ENCODE assay signal across 1 cellular context in the genomic region with DNA sequence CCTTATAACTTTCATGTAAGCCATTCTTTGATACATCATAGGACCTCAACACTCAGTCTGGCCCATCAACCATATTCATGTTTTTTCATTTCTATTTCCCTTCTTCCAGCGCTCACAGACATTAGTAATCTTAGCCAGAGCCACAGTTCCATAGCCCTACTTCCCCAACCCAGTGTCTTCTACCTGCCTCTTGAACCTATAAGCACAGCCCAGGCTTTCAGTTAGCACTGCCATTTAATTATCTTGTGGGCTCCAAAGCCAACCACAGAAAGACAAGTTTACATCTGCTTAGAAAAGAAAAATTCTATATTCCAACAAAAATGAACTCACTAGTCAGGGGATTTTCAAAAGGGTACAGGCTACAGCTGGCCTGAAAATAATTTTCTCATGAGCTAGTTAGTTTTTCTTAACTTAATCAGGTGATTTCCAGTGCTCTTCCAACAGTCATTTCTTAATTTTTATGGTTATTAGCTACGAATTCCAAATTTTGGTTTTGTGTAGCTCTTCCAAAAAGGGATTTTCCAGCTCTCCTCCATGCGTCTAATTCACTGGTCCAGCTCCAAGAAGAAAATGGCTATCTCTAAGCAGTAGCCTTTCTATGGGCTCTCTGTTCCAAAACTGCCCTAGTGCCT.
TF ChIP-seq lines count a peak whose summit lies in the region.

No MANE protein-coding gene starts in this region.

TF ChIP-seq in GM12878, 131 proteins besides CTCF, POLR2A, EP300 and RAD21 (continues in another document):
- peak; percentile 27 for TF ChIP-seq BCL3 (IDR thresholded peaks at IDR 0.05; ENCODE audit: borderline replicate concordance, insufficient read depth, low read depth, low read length, poor library complexity, severe bottlenecking)
- TF ChIP-seq, protein P1, sequence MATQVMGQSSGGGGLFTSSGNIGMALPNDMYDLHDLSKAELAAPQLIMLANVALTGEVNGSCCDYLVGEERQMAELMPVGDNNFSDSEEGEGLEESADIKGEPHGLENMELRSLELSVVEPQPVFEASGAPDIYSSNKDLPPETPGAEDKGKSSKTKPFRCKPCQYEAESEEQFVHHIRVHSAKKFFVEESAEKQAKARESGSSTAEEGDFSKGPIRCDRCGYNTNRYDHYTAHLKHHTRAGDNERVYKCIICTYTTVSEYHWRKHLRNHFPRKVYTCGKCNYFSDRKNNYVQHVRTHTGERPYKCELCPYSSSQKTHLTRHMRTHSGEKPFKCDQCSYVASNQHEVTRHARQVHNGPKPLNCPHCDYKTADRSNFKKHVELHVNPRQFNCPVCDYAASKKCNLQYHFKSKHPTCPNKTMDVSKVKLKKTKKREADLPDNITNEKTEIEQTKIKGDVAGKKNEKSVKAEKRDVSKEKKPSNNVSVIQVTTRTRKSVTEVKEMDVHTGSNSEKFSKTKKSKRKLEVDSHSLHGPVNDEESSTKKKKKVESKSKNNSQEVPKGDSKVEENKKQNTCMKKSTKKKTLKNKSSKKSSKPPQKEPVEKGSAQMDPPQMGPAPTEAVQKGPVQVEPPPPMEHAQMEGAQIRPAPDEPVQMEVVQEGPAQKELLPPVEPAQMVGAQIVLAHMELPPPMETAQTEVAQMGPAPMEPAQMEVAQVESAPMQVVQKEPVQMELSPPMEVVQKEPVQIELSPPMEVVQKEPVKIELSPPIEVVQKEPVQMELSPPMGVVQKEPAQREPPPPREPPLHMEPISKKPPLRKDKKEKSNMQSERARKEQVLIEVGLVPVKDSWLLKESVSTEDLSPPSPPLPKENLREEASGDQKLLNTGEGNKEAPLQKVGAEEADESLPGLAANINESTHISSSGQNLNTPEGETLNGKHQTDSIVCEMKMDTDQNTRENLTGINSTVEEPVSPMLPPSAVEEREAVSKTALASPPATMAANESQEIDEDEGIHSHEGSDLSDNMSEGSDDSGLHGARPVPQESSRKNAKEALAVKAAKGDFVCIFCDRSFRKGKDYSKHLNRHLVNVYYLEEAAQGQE (IDR thresholded peaks at IDR 0.05; ENCODE audit: low read depth, low read length) = no peak
- no peak for TF ChIP-seq POLR2AphosphoS2 (IDR thresholded peaks at IDR 0.05; ENCODE audit: low read depth, low read length)
- TF ChIP-seq SMAD5 (IDR thresholded peaks at IDR 0.05; ENCODE audit: low read depth) = peak; percentile 36; the same call in 1 of the 2 replicates
- no peak for TF ChIP-seq SIN3A (IDR thresholded peaks at IDR 0.05; ENCODE audit: low read depth, low read length)
- no peak for TF ChIP-seq ESRRA (IDR thresholded peaks at IDR 0.05; ENCODE audit: low read length)
- TF ChIP-seq USF2 (IDR thresholded peaks at IDR 0.05; ENCODE audit: borderline replicate concordance, low read depth, low read length) = no peak
- TF ChIP-seq MYB (IDR thresholded peaks at IDR 0.05; ENCODE audit: borderline replicate concordance, low read depth, low read length) = no peak
- TF ChIP-seq RCOR1 (conservative IDR thresholded peaks at IDR 0.05; ENCODE audit: low read depth, low read length) = no peak
- no peak for TF ChIP-seq KDM1A (IDR thresholded peaks at IDR 0.05; ENCODE audit: borderline replicate concordance)
- TF ChIP-seq SIX5 (IDR thresholded peaks at IDR 0.05; ENCODE audit: low read depth, low read length, severe bottlenecking) = no peak
- no peak for TF ChIP-seq SMAD1 (IDR thresholded peaks at IDR 0.05; ENCODE audit: low read depth, partially characterized antibody)
- peak; percentile 59; the same call in 1 of the 2 replicates for TF ChIP-seq NFIC (IDR thresholded peaks at IDR 0.05; ENCODE audit: low read depth, low read length)
- TF ChIP-seq MLLT1 (IDR thresholded peaks at IDR 0.05) = peak; percentile 99
- TF ChIP-seq, protein P2, sequence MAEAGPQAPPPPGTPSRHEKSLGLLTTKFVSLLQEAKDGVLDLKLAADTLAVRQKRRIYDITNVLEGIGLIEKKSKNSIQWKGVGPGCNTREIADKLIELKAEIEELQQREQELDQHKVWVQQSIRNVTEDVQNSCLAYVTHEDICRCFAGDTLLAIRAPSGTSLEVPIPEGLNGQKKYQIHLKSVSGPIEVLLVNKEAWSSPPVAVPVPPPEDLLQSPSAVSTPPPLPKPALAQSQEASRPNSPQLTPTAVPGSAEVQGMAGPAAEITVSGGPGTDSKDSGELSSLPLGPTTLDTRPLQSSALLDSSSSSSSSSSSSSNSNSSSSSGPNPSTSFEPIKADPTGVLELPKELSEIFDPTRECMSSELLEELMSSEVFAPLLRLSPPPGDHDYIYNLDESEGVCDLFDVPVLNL (IDR thresholded peaks at IDR 0.05; ENCODE audit: low read depth, low read length) = no peak
- peak in 1 of 2 experiments; percentile 58; a peak in 1 of 4 replicates for TF ChIP-seq SRF (IDR thresholded peaks at IDR 0.05; ENCODE audit: low read depth in 2 of 2, low read length in 2 of 2)
- TF ChIP-seq SMC3 (IDR thresholded peaks at IDR 0.05; ENCODE audit: borderline replicate concordance, low read length) = no peak
- TF ChIP-seq, protein P3, sequence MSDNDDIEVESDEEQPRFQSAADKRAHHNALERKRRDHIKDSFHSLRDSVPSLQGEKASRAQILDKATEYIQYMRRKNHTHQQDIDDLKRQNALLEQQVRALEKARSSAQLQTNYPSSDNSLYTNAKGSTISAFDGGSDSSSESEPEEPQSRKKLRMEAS (IDR thresholded peaks at IDR 0.05; ENCODE audit: low read depth, low read length) = no peak
- no peak for TF ChIP-seq PML (IDR thresholded peaks at IDR 0.05; ENCODE audit: low read length)
- TF ChIP-seq CHD2 (IDR thresholded peaks at IDR 0.05; ENCODE audit: borderline replicate concordance, low read depth, low read length) = no peak
- TF ChIP-seq ZNF24 (IDR thresholded peaks at IDR 0.05) = no peak
- no peak for TF ChIP-seq ZSCAN29 (IDR thresholded peaks at IDR 0.05)
- no peak for TF ChIP-seq CBX5 (IDR thresholded peaks at IDR 0.05; ENCODE audit: low read depth)
- no peak for TF ChIP-seq ZNF274 (IDR thresholded peaks at IDR 0.05; ENCODE audit: insufficient read depth, insufficient read length)
- TF ChIP-seq RUNX3 (IDR thresholded peaks at IDR 0.05; ENCODE audit: low read length) = peak; percentile 63
- no peak for TF ChIP-seq POLR2AphosphoS5 (IDR thresholded peaks at IDR 0.05; ENCODE audit: low read length)
- no peak for TF ChIP-seq BMI1 (IDR thresholded peaks at IDR 0.05; ENCODE audit: borderline replicate concordance)
- no peak for TF ChIP-seq NBN (IDR thresholded peaks at IDR 0.05)
- no peak for TF ChIP-seq ZNF217 (IDR thresholded peaks at IDR 0.05)
- TF ChIP-seq, protein P4, sequence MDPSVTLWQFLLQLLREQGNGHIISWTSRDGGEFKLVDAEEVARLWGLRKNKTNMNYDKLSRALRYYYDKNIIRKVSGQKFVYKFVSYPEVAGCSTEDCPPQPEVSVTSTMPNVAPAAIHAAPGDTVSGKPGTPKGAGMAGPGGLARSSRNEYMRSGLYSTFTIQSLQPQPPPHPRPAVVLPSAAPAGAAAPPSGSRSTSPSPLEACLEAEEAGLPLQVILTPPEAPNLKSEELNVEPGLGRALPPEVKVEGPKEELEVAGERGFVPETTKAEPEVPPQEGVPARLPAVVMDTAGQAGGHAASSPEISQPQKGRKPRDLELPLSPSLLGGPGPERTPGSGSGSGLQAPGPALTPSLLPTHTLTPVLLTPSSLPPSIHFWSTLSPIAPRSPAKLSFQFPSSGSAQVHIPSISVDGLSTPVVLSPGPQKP (IDR thresholded peaks at IDR 0.05; ENCODE audit: low read depth, low read length) = no peak
- no peak for TF ChIP-seq RBBP5 (conservative IDR thresholded peaks at IDR 0.05)
- TF ChIP-seq RELA (IDR thresholded peaks at IDR 0.05; ENCODE audit: borderline replicate concordance, partially characterized antibody) = peak; percentile 51
- TF ChIP-seq IKZF1 (conservative IDR thresholded peaks at IDR 0.05) = peak; percentile 71
- no peak for TF ChIP-seq ZNF622 (IDR thresholded peaks at IDR 0.05)
- no peak for TF ChIP-seq WRNIP1 (IDR thresholded peaks at IDR 0.05; ENCODE audit: borderline replicate concordance, low read depth, low read length)
- TF ChIP-seq, protein P5, sequence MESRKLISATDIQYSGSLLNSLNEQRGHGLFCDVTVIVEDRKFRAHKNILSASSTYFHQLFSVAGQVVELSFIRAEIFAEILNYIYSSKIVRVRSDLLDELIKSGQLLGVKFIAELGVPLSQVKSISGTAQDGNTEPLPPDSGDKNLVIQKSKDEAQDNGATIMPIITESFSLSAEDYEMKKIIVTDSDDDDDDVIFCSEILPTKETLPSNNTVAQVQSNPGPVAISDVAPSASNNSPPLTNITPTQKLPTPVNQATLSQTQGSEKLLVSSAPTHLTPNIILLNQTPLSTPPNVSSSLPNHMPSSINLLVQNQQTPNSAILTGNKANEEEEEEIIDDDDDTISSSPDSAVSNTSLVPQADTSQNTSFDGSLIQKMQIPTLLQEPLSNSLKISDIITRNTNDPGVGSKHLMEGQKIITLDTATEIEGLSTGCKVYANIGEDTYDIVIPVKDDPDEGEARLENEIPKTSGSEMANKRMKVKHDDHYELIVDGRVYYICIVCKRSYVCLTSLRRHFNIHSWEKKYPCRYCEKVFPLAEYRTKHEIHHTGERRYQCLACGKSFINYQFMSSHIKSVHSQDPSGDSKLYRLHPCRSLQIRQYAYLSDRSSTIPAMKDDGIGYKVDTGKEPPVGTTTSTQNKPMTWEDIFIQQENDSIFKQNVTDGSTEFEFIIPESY (IDR thresholded peaks at IDR 0.05) = no peak
- TF ChIP-seq YY1 (IDR thresholded peaks at IDR 0.05; ENCODE audit: low read depth, low read length) = peak; percentile 42; the same call in 1 of the 2 replicates
- 0 out of 2 replicates have a peak, but pooled peaks have one; percentile 39 for TF ChIP-seq EED (IDR thresholded peaks at IDR 0.05; ENCODE audit: low read depth)
- TF ChIP-seq ATF2 (IDR thresholded peaks at IDR 0.05; ENCODE audit: low read length) = peak; percentile 23; the same call in 1 of the 2 replicates
- TF ChIP-seq, protein P6, sequence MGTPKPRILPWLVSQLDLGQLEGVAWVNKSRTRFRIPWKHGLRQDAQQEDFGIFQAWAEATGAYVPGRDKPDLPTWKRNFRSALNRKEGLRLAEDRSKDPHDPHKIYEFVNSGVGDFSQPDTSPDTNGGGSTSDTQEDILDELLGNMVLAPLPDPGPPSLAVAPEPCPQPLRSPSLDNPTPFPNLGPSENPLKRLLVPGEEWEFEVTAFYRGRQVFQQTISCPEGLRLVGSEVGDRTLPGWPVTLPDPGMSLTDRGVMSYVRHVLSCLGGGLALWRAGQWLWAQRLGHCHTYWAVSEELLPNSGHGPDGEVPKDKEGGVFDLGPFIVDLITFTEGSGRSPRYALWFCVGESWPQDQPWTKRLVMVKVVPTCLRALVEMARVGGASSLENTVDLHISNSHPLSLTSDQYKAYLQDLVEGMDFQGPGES (IDR thresholded peaks at IDR 0.05) = no peak
- TF ChIP-seq GABPA (IDR thresholded peaks at IDR 0.05; ENCODE audit: low read depth) = no peak
- peak in 1 of 2 experiments; percentile 76; a peak in 3 of 4 replicates for TF ChIP-seq IKZF2 (IDR thresholded peaks at IDR 0.05)
- TF ChIP-seq RAD51 (IDR thresholded peaks at IDR 0.05) = 0 out of 2 replicates have a peak, but pooled peaks have one; percentile 10
